In genomic region chr17:81870978-81871386, GRCh38 we compare ENCODE assay signal across 8 cellular contexts. TPM values are rescaled to one million over a fixed set of nuclear protein-coding genes. Genes with fewer than 3 reads are reported as not detected.
DNase-seq lines count a peak whose midpoint lies in the region; ATAC-seq and TF ChIP-seq lines count a peak whose summit lies in the region.

Gene ARHGDIA, minus strand, starts transcription at chr17:81871337. Its CDS starts 1,407 bp downstream, at chr17:81869930.

- no peak within 1 kb of the TSS for H2BK15ac ChIP-seq in H9 (ENCODE audit: low read depth, low read length)

- H3K4me3 Mint-ChIP-seq in H9 (peak within 1 kb of the TSS; percentile 79 to 86), natural killer cell (peak within 1 kb of the TSS; percentile 88)

- H3K36me3 Mint-ChIP-seq in H9 (ENCODE audit: insufficient read depth in 1 of 3, low read depth in 3 of 3) (peaks cover 1 to 8% (median 3%) of the 10 kb centered on the region in 3 experiments; a peak in 5 of 7 replicates), natural killer cell (no peaks in the 10 kb centered on the region)

- no peaks in the 10 kb centered on the region; the same call in 1 of the 2 replicates for H3K27me3 Mint-ChIP-seq in H9 (ENCODE audit: low read depth)
- no peaks in the 10 kb centered on the region for H3K27me3 Mint-ChIP-seq in natural killer cell (ENCODE audit: low read depth in 2 of 2)

- no peak within 1 kb of the TSS for H3K23ac ChIP-seq in H9 (ENCODE audit: insufficient read length, low read depth, low read length)

- no peaks in the 10 kb centered on the region for H4K20me1 ChIP-seq in DOHH2 (ENCODE audit: control insufficient read depth, insufficient read depth, low read depth, low read length)
- H4K20me1 ChIP-seq in H9 (ENCODE audit: control insufficient read depth, insufficient read depth, insufficient read length): no peaks in the 10 kb centered on the region

- H3K56ac ChIP-seq in H9 (ENCODE audit: insufficient read length, low read depth, low read length): no peak within 1 kb of the TSS

- H3K9ac ChIP-seq in H9 (ENCODE audit: extremely low read depth, insufficient read length, low read length): peak within 1 kb of the TSS; percentile 49

- H2BK20ac ChIP-seq in H9 (ENCODE audit: low read depth, low read length, poor library complexity, severe bottlenecking): no peak within 1 kb of the TSS

- ATAC-seq in Panc1 (peak; percentile 31), natural killer cell (peak; percentile 63 to 82 (median 74)), GM18517 (IDR thresholded peaks at IDR 0.05; ENCODE audit: unreplicated experiment) (no peak)

- peaks cover 51% of the 10 kb centered on the region for H3F3A ChIP-seq in DOHH2 (ENCODE audit: control insufficient read depth, insufficient read depth)

- H3K79me1 ChIP-seq in H9 (ENCODE audit: insufficient read depth, low read depth, low read length, poor library complexity, severe bottlenecking): no peaks in the 10 kb centered on the region

- H3K14ac ChIP-seq in H9 (ENCODE audit: insufficient read depth, low read length): peak within 1 kb of the TSS; percentile 80

- no peaks in the 10 kb centered on the region for H3K9me2 ChIP-seq in DOHH2 (replicated peaks; ENCODE audit: control insufficient read depth, low read length)

- WGBS in H9 (ENCODE audit: extremely low coverage, insufficient read length, low lambda C conversion rate): no CpG with 5 or more reads among the region's 65 CpGs

- H3K9me3 ChIP-seq in DOHH2 (ENCODE audit: control insufficient read depth, insufficient read depth, low read length) (no peaks in the 10 kb centered on the region), H9 (ENCODE audit: control insufficient read depth, low read depth, low read length) (no peaks in the 10 kb centered on the region), Panc1 (ENCODE audit: control insufficient read depth, insufficient read depth, low read depth, low read length) (no peaks in the 10 kb centered on the region)

- peaks cover 8% of the 10 kb centered on the region for H3K23me2 ChIP-seq in H9 (ENCODE audit: insufficient read length, low read depth, low read length, poor library complexity, severe bottlenecking)

- H3K79me2 ChIP-seq in DOHH2 (ENCODE audit: control insufficient read depth, low read length): peaks cover 49% of the 10 kb centered on the region
- H3K79me2 ChIP-seq in H9 (ENCODE audit: insufficient read depth, low read length): no peaks in the 10 kb centered on the region

- no peak within 1 kb of the TSS for H4K8ac ChIP-seq in H9 (replicated peaks; ENCODE audit: insufficient read length, low read depth, low read length)

- H3K4me3 ChIP-seq in DOHH2 (ENCODE audit: low read length) (peak within 1 kb of the TSS; percentile 97), Panc1 (ENCODE audit: low read depth in 2 of 2, low read length in 2 of 2) (peak within 1 kb of the TSS; percentile 77 to 93)

- H2BK12ac ChIP-seq in H9 (ENCODE audit: insufficient read length, low read depth, low read length): no peak within 1 kb of the TSS

- no peak within 1 kb of the TSS for H3K4ac ChIP-seq in H9 (ENCODE audit: low read depth, low read length)

- H2AK5ac ChIP-seq in H9 (ENCODE audit: insufficient read length, low read length): no peak within 1 kb of the TSS

- DNase-seq in H9 (no peak), Panc1 (ENCODE audit: low read depth, low spot score) (no peak), epithelial cell of prostate (ENCODE audit: low read depth, low spot score) (no peak), natural killer cell (no peak), SW 1271 (lab: John Stamatoyannopoulos, UW) (no peak)
- no peak for DNase-seq in activated CD4-positive, alpha-beta T cell treated with anti-CD3 and anti-CD28 coated beads, Interleukin-2, amount 50 U/mL, for 4 hours

- H3K4me1 Mint-ChIP-seq in H9 (peaks cover 17 to 34% of the 10 kb centered on the region in 2 experiments), natural killer cell (peaks cover 14 to 40% of the 10 kb centered on the region in 2 donors)

- BruUV-seq in Panc1 (replicated peaks; lab: Mats Ljungman, UMichigan): no TSS peak

- TF ChIP-seq CTCF in DOHH2 (IDR thresholded peaks at IDR 0.05; ENCODE audit: low read depth, low read length, poor library complexity, severe bottlenecking) (no peak), H9 (conservative IDR thresholded peaks at IDR 0.05) (no peak), Panc1 (IDR thresholded peaks at IDR 0.05) (no peak), natural killer cell (IDR thresholded peaks at IDR 0.05) (no peak)

- no peak within 1 kb of the TSS for H4K91ac ChIP-seq in H9 (ENCODE audit: insufficient read length, low read depth, low read length)

- H3K4me1 ChIP-seq in DOHH2 (ENCODE audit: control insufficient read depth, low read length): peaks cover 68% of the 10 kb centered on the region
- H3K4me1 ChIP-seq in H9 (ENCODE audit: insufficient read depth, low read length): no peaks in the 10 kb centered on the region
- H3K4me1 ChIP-seq in Panc1 (ENCODE audit: control insufficient read depth, insufficient read depth, low read length): peaks cover 47% of the 10 kb centered on the region

- H3T11ph ChIP-seq in H9 (ENCODE audit: low read length): no peak within 1 kb of the TSS

- H2BK5ac ChIP-seq in H9 (ENCODE audit: insufficient read length, low read length): no peak within 1 kb of the TSS

- no peak within 1 kb of the TSS for H4K5ac ChIP-seq in H9 (ENCODE audit: insufficient read length, low read depth, low read length)

- H3K27me3 ChIP-seq in DOHH2 (ENCODE audit: control insufficient read depth, low read length) (no peaks in the 10 kb centered on the region), H9 (ENCODE audit: insufficient read depth, low read length) (no peaks in the 10 kb centered on the region), Panc1 (ENCODE audit: control insufficient read depth, insufficient read depth, low read length) (no peaks in the 10 kb centered on the region)

- H3K27ac ChIP-seq in DOHH2 (ENCODE audit: low read depth, low read length): peak within 1 kb of the TSS; percentile 88
- H3K27ac ChIP-seq in H9 (ENCODE audit: insufficient read length, low read depth, low read length): no peak within 1 kb of the TSS
- peak within 1 kb of the TSS; percentile 98 for H3K27ac ChIP-seq in Panc1 (ENCODE audit: low read length)
- H3K27ac ChIP-seq in epithelial cell of prostate: peak within 1 kb of the TSS; percentile 98

- H3K9me3 Mint-ChIP-seq in H9 (no peaks in the 10 kb centered on the region), natural killer cell (no peaks in the 10 kb centered on the region)

- in situ Hi-C loops in Panc1 (cut with HindIII; ENCODE audit: low pct_unique_long_range_greater_than_20kb, low sequenced_read_pairs): no loop called here

- H2AFZ ChIP-seq in H9 (ENCODE audit: low read length): no peak within 1 kb of the TSS

- peak within 1 kb of the TSS; percentile 67 to 87 (median 68); a peak in 5 of 7 replicates for H3K27ac Mint-ChIP-seq in H9
- H3K27ac Mint-ChIP-seq in natural killer cell: peak within 1 kb of the TSS; percentile 88 to 90

- H3K36me3 ChIP-seq in DOHH2 (ENCODE audit: control insufficient read depth, low read length) (peaks cover 60% of the 10 kb centered on the region), Panc1 (ENCODE audit: control insufficient read depth, insufficient read depth, low read length) (peaks cover 9% of the 10 kb centered on the region; the same call in 1 of the 2 replicates)

- peak within 1 kb of the TSS; percentile 21 for H3K18ac ChIP-seq in H9 (ENCODE audit: insufficient read length, low read depth, low read length)

- POLR2A ChIA-PET in Panc1 (lab: Charles Lee): interaction anchor here (0.6 kb wide), 1 partner anchor 1241 kb away, joined by 3 read pairs; no protein-coding TSS in a partner anchor

- H2BK120ac ChIP-seq in H9 (ENCODE audit: low read depth, low read length, poor library complexity, severe bottlenecking): no peak within 1 kb of the TSS

- intact Hi-C loops in Panc1 (cut with micrococcal nuclease; ENCODE audit: unreplicated experiment) (no loop called here), natural killer cell (cut with micrococcal nuclease) (loop anchor here (1.0 to 10.0 kb wide), 2 partner anchors 10 to 224 kb away; partner anchors contain the start of gene FASN)

- peak within 1 kb of the TSS; percentile 94 for H3K4me2 ChIP-seq in DOHH2 (ENCODE audit: low read length)
- peak within 1 kb of the TSS; percentile 61 for H3K4me2 ChIP-seq in H9 (ENCODE audit: insufficient read depth, insufficient read length, low read length)

- CTCF ChIA-PET in Panc1 (lab: Charles Lee): no interaction called here

RNA-seq across cellular contexts. Expression of gene ARHGDIA, which starts in this region (rescaled TPM):
- total RNA-seq in H9 (2021): 247 and 255 TPM in 2 replicates
- 420 TPM for total RNA-seq in Panc1 (2021; ENCODE audit: unreplicated experiment)
- 534 TPM for polyA plus RNA-seq in Panc1 (2012; ENCODE audit: insufficient read length)
- 100 to 1,000 TPM; 600 to 824 (median 689) TPM for total RNA-seq in natural killer cell
